1 cellular context compared by ENCODE assay signal in genomic region chr17:72447251-72447640, GRCh38.
TF ChIP-seq lines count a peak whose summit lies in the region.

No MANE protein-coding gene starts in this region.

TF ChIP-seq in HepG2, 621 proteins besides CTCF, POLR2A, EP300 and RAD21 (continued from another document and continues in another):
- TF ChIP-seq, protein P1, sequence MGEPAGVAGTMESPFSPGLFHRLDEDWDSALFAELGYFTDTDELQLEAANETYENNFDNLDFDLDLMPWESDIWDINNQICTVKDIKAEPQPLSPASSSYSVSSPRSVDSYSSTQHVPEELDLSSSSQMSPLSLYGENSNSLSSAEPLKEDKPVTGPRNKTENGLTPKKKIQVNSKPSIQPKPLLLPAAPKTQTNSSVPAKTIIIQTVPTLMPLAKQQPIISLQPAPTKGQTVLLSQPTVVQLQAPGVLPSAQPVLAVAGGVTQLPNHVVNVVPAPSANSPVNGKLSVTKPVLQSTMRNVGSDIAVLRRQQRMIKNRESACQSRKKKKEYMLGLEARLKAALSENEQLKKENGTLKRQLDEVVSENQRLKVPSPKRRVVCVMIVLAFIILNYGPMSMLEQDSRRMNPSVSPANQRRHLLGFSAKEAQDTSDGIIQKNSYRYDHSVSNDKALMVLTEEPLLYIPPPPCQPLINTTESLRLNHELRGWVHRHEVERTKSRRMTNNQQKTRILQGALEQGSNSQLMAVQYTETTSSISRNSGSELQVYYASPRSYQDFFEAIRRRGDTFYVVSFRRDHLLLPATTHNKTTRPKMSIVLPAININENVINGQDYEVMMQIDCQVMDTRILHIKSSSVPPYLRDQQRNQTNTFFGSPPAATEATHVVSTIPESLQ (CRISPR knock-in tag; conservative IDR thresholded peaks at IDR 0.05) = no peak; the same call in 1 of the 2 replicates
- TF ChIP-seq ZNF713 (CRISPR knock-in tag; IDR thresholded peaks at IDR 0.05) (no peak), AFF4 (CRISPR knock-in tag; IDR thresholded peaks at IDR 0.05) (no peak), WIZ (CRISPR knock-in tag; IDR thresholded peaks at IDR 0.05) (no peak), ZNF549 (CRISPR knock-in tag; IDR thresholded peaks at IDR 0.05) (no peak), ZSCAN21 (CRISPR knock-in tag; IDR thresholded peaks at IDR 0.05; ENCODE audit: borderline replicate concordance) (no peak), ZNF276 (CRISPR knock-in tag; IDR thresholded peaks at IDR 0.05; ENCODE audit: low read depth) (no peak), RBAK (CRISPR knock-in tag; IDR thresholded peaks at IDR 0.05) (no peak), CBX5 (CRISPR knock-in tag; IDR thresholded peaks at IDR 0.05; ENCODE audit: borderline replicate concordance) (no peak), ZNF136 (CRISPR knock-in tag; IDR thresholded peaks at IDR 0.05; ENCODE audit: low read depth) (no peak), ISL2 (CRISPR knock-in tag; IDR thresholded peaks at IDR 0.05) (peak; percentile 95), MBNL3 (CRISPR knock-in tag; conservative IDR thresholded peaks at IDR 0.05) (no peak), FOXA3 (CRISPR knock-in tag; IDR thresholded peaks at IDR 0.05) (peak; percentile 92), ZKSCAN5 (CRISPR knock-in tag; IDR thresholded peaks at IDR 0.05) (no peak), ZSCAN31 (CRISPR knock-in tag; IDR thresholded peaks at IDR 0.05; ENCODE audit: low read depth) (no peak), ELF1 (CRISPR knock-in tag; IDR thresholded peaks at IDR 0.05) (0 out of 2 replicates have a peak, but pooled peaks have one; percentile 14), ARID3A (IDR thresholded peaks at IDR 0.05; ENCODE audit: low read depth, low read length) (peak; percentile 66; the same call in 1 of the 2 replicates), RBM22 (optimal IDR thresholded peaks at IDR 0.05; ENCODE audit: low read length) (no peak), E2F2 (CRISPR knock-in tag; IDR thresholded peaks at IDR 0.05; ENCODE audit: borderline replicate concordance) (no peak), ZNF326 (CRISPR knock-in tag; IDR thresholded peaks at IDR 0.05; ENCODE audit: borderline replicate concordance) (no peak), ZBTB43 (CRISPR knock-in tag; conservative IDR thresholded peaks at IDR 0.05) (0 out of 2 replicates have a peak, but pooled peaks have one; percentile 11), U2AF1 (optimal IDR thresholded peaks at IDR 0.05; ENCODE audit: low read depth, low read length) (no peak), CENPX (CRISPR knock-in tag; IDR thresholded peaks at IDR 0.05) (no peak), GFI1 (CRISPR knock-in tag; IDR thresholded peaks at IDR 0.05; ENCODE audit: borderline replicate concordance) (peak; percentile 95), HNRNPLL (IDR thresholded peaks at IDR 0.05; ENCODE audit: low read depth, low read length, poor library complexity, severe bottlenecking) (no peak), IKZF1 (IDR thresholded peaks at IDR 0.05) (no peak), ZNF530 (CRISPR knock-in tag; IDR thresholded peaks at IDR 0.05; ENCODE audit: low read depth) (no peak), GATA4 (IDR thresholded peaks at IDR 0.05; ENCODE audit: borderline replicate concordance, low read depth) (peak; percentile 90), ZNF383 (CRISPR knock-in tag; IDR thresholded peaks at IDR 0.05; ENCODE audit: borderline replicate concordance) (no peak; the same call in 1 of the 2 replicates), TERF1 (CRISPR knock-in tag; IDR thresholded peaks at IDR 0.05) (no peak), SETDB1 (CRISPR knock-in tag; IDR thresholded peaks at IDR 0.05; ENCODE audit: borderline replicate concordance) (no peak), ZNF335 (CRISPR knock-in tag; IDR thresholded peaks at IDR 0.05) (no peak), ZBTB37 (CRISPR knock-in tag; IDR thresholded peaks at IDR 0.05) (no peak), MTERF4 (CRISPR knock-in tag; IDR thresholded peaks at IDR 0.05) (no peak), HDAC1 (CRISPR knock-in tag; IDR thresholded peaks at IDR 0.05) (peak; percentile 88), MYC (CRISPR knock-in tag; IDR thresholded peaks at IDR 0.05; ENCODE audit: borderline replicate concordance) (no peak), MED1 (CRISPR knock-in tag; IDR thresholded peaks at IDR 0.05) (peak; percentile 92), SAFB2 (CRISPR knock-in tag; IDR thresholded peaks at IDR 0.05; ENCODE audit: borderline replicate concordance, low read depth) (no peak)
- TF ChIP-seq, protein P2, sequence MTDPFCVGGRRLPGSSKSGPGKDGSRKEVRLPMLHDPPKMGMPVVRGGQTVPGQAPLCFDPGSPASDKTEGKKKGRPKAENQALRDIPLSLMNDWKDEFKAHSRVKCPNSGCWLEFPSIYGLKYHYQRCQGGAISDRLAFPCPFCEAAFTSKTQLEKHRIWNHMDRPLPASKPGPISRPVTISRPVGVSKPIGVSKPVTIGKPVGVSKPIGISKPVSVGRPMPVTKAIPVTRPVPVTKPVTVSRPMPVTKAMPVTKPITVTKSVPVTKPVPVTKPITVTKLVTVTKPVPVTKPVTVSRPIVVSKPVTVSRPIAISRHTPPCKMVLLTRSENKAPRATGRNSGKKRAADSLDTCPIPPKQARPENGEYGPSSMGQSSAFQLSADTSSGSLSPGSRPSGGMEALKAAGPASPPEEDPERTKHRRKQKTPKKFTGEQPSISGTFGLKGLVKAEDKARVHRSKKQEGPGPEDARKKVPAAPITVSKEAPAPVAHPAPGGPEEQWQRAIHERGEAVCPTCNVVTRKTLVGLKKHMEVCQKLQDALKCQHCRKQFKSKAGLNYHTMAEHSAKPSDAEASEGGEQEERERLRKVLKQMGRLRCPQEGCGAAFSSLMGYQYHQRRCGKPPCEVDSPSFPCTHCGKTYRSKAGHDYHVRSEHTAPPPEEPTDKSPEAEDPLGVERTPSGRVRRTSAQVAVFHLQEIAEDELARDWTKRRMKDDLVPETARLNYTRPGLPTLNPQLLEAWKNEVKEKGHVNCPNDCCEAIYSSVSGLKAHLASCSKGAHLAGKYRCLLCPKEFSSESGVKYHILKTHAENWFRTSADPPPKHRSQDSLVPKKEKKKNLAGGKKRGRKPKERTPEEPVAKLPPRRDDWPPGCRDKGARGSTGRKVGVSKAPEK (CRISPR knock-in tag; IDR thresholded peaks at IDR 0.05; ENCODE audit: borderline replicate concordance) = no peak; the same call in 1 of the 2 replicates
- TF ChIP-seq, protein P3, sequence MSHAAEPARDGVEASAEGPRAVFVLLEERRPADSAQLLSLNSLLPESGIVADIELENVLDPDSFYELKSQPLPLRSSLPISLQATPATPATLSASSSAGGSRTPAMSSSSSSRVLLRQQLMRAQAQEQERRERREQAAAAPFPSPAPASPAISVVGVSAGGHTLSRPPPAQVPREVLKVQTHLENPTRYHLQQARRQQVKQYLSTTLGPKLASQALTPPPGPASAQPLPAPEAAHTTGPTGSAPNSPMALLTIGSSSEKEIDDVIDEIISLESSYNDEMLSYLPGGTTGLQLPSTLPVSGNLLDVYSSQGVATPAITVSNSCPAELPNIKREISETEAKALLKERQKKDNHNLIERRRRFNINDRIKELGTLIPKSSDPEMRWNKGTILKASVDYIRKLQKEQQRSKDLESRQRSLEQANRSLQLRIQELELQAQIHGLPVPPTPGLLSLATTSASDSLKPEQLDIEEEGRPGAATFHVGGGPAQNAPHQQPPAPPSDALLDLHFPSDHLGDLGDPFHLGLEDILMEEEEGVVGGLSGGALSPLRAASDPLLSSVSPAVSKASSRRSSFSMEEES (CRISPR knock-in tag; IDR thresholded peaks at IDR 0.05) = peak; percentile 84; the same call in 1 of the 2 replicates
